ENCODE assay signal across 6 cellular contexts in the genomic region with DNA sequence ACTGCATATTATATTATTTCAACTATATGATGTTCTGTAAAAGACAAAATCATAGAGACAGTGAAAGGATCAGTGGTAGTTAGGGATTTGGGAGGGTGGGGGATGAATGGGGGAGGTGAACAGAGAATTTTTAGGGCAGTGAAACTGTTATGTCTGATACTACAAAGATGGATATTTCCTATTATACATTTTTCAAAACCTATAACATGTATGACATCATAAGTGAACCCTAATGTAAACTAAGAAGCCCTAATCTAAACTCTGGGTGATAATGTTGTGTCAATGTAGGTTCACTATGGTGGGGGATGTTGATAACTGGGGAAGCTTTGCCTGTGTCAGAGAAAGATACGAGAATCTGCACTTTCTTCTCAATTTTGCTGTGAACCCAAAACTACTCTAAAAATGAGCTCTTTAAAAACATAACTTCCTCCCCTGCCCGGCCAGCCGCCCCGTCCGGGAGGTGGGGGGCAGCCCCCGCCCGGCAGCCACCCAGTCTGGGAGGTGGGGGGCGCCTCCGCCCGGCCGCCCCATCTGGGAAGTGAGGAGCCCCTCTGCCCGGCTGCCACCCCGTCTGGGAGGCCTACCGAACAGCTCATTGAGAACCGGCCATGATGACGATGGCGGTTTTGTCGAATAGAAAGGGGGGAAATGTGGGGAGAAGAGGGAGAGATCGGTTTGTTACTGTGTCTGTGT.
"Had no signal": no experiment of that assay in that cellular context is flagged by ENCODE, and none has a peak within 500 bp of the region (broad histone marks: within the 10 kb centered on the region; RNA-seq: fewer than 3 reads in every experiment).

No MANE protein-coding gene starts in this region.

- H3K27ac Mint-ChIP-seq: IgD-negative memory B cell had no signal

- H3K9me3 Mint-ChIP-seq: IgD-negative memory B cell had no signal

- FAIRE-seq: HTR-8/SVneo had no signal

- H3K27ac ChIP-seq: HL-60 had no signal

- H3K4me3 Mint-ChIP-seq: IgD-negative memory B cell had no signal

- H3K36me3 Mint-ChIP-seq: IgD-negative memory B cell had no signal

- H3K27me3 Mint-ChIP-seq: IgD-negative memory B cell had no signal

- H3K4me1 Mint-ChIP-seq: IgD-negative memory B cell had no signal

- DNase-seq: IMR-90, KBM-7, KG1 had no signal
